In genomic region chr17:57756941-57757340, GRCh38 we compare ENCODE assay signal across 31 cellular contexts. TPM values are rescaled to one million over a fixed set of nuclear protein-coding genes. Genes with fewer than 3 reads are reported as not detected.
"Had no signal": no experiment of that assay in that cellular context is flagged by ENCODE, and none has a peak within 500 bp of the region (broad histone marks: within the 10 kb centered on the region; RNA-seq: fewer than 3 reads in every experiment).

No MANE protein-coding gene starts in this region.

- DNase-seq: activated CD4-positive, alpha-beta T cell treated with anti-CD3 and anti-CD28 coated beads, Interleukin-2, amount 10 ng/mL, durations not matched to agents 24 days and 14 days; activated CD8-positive, alpha-beta memory T cell treated with anti-CD3 and anti-CD28 coated beads, Interleukin-2, amount 10 ng/mL, durations not matched to agents 7 days and 5 days; activated CD8-positive, alpha-beta T cell treated with anti-CD3 and anti-CD28 coated beads for 36 hours; activated gamma-delta T cell; activated naive CD4-positive, alpha-beta T cell treated with anti-CD3 and anti-CD28 coated beads, Interleukin-2, amount 50 U/mL, for 16 hours; activated T-cell treated with anti-CD3 and anti-CD28 coated beads for 4 hours; anterior cingulate cortex; body of pancreas; effector CD8-positive, alpha-beta T cell; glutamatergic neuron; immature natural killer cell; left lung; midbrain; occipital lobe; small intestine; stimulated activated CD4-positive, alpha-beta T cell treated with anti-CD3 and anti-CD28 coated beads, Interleukin-2, amount 100 ng/mL, for 24 hours; T-helper 17 cell; transverse colon; uterus had no signal

- H3K4me2 ChIP-seq: hepatocyte had no signal

- H3K9me3 ChIP-seq: body of pancreas, left lung, transverse colon, uterus had no signal

- H3K4me3 ChIP-seq: body of pancreas, cardiac muscle cell, hepatocyte, left lung, lung, transverse colon, uterus had no signal

- H3K27me3 Mint-ChIP-seq: activated CD8-positive, alpha-beta T cell treated with anti-CD3 and anti-CD28 coated beads for 36 hours had no signal

- H3K79me2 ChIP-seq: hepatocyte had no signal

- FAIRE-seq: frontal cortex, small intestine had no signal

- H3K36me3 ChIP-seq: cardiac muscle cell, left lung, transverse colon, uterus had no signal

- H3K9me3 Mint-ChIP-seq: activated CD4-positive, alpha-beta T cell treated with anti-CD3 and anti-CD28 coated beads, Interleukin-2, amount 10 ng/mL, durations not matched to agents 24 days and 14 days; activated CD8-positive, alpha-beta T cell treated with anti-CD3 and anti-CD28 coated beads for 36 hours; dendritic cell treated with granulocyte-macrophage colony-stimulating factor and Interleukin-4, amounts not matched to agents 40 ng/mL and 50 ng/mL, for 4 days; immature natural killer cell; natural killer cell treated with Interleukin-12 subunit alpha and Interleukin-12 subunit beta and Interleukin-15 and Interleukin-18, amount 100 ng/mL, for 72 hours; stimulated activated memory B cell treated with anti-CD40 and anti-IgM and Interleukin-4, amounts not matched to agents 10 μg/mL and 1 μg/mL and 100 μg/mL, for 72 hours had no signal

- H3K4me1 Mint-ChIP-seq: activated CD4-positive, alpha-beta T cell treated with anti-CD3 and anti-CD28 coated beads, Interleukin-2, amount 10 ng/mL, durations not matched to agents 24 days and 14 days; immature natural killer cell; stimulated activated memory B cell treated with anti-CD40 and anti-IgM and Interleukin-4, amounts not matched to agents 10 μg/mL and 1 μg/mL and 100 μg/mL, for 72 hours; T-helper 17 cell had no signal

- H3K27ac ChIP-seq: body of pancreas, cardiac muscle cell, hepatocyte, left lung, transverse colon, uterus had no signal

- H3K4me3 Mint-ChIP-seq: activated CD4-positive, alpha-beta T cell treated with anti-CD3 and anti-CD28 coated beads, Interleukin-2, amount 10 ng/mL, durations not matched to agents 24 days and 14 days; activated CD8-positive, alpha-beta memory T cell treated with anti-CD3 and anti-CD28 coated beads, Interleukin-2, amount 10 ng/mL, durations not matched to agents 7 days and 5 days; activated CD8-positive, alpha-beta T cell treated with anti-CD3 and anti-CD28 coated beads for 36 hours; dendritic cell treated with granulocyte-macrophage colony-stimulating factor and Interleukin-4, amounts not matched to agents 40 ng/mL and 50 ng/mL, for 4 days; immature natural killer cell; natural killer cell treated with Interleukin-12 subunit alpha and Interleukin-12 subunit beta and Interleukin-15 and Interleukin-18, amount 100 ng/mL, for 72 hours; stimulated activated memory B cell treated with anti-CD40 and anti-IgM and Interleukin-4, amounts not matched to agents 10 μg/mL and 1 μg/mL and 100 μg/mL, for 72 hours; T-helper 17 cell had no signal

- H3K27me3 ChIP-seq: body of pancreas, cardiac muscle cell, hepatocyte, left lung, uterus had no signal

- H2AFZ ChIP-seq: hepatocyte had no signal

- H3K27ac Mint-ChIP-seq: activated CD4-positive, alpha-beta T cell treated with anti-CD3 and anti-CD28 coated beads, Interleukin-2, amount 10 ng/mL, durations not matched to agents 24 days and 14 days; activated CD8-positive, alpha-beta memory T cell treated with anti-CD3 and anti-CD28 coated beads, Interleukin-2, amount 10 ng/mL, durations not matched to agents 7 days and 5 days; activated CD8-positive, alpha-beta T cell treated with anti-CD3 and anti-CD28 coated beads for 36 hours; dendritic cell treated with granulocyte-macrophage colony-stimulating factor and Interleukin-4, amounts not matched to agents 40 ng/mL and 50 ng/mL, for 4 days; immature natural killer cell; natural killer cell treated with Interleukin-12 subunit alpha and Interleukin-12 subunit beta and Interleukin-15 and Interleukin-18, amount 100 ng/mL, for 72 hours; stimulated activated memory B cell treated with anti-CD40 and anti-IgM and Interleukin-4, amounts not matched to agents 10 μg/mL and 1 μg/mL and 100 μg/mL, for 72 hours; T-helper 17 cell had no signal

- H3K4me1 ChIP-seq: body of pancreas, transverse colon, uterus had no signal

- H3K36me3 Mint-ChIP-seq: activated CD8-positive, alpha-beta memory T cell treated with anti-CD3 and anti-CD28 coated beads, Interleukin-2, amount 10 ng/mL, durations not matched to agents 7 days and 5 days; immature natural killer cell; natural killer cell treated with Interleukin-12 subunit alpha and Interleukin-12 subunit beta and Interleukin-15 and Interleukin-18, amount 100 ng/mL, for 72 hours; stimulated activated memory B cell treated with anti-CD40 and anti-IgM and Interleukin-4, amounts not matched to agents 10 μg/mL and 1 μg/mL and 100 μg/mL, for 72 hours had no signal

- ATAC-seq: activated CD4-positive, CD25-positive, alpha-beta regulatory T cell treated with anti-CD3 and anti-CD28 coated beads, Interleukin-2, amount 50 U/mL, for 24 hours; activated CD8-positive, alpha-beta memory T cell treated with anti-CD3 and anti-CD28 coated beads, Interleukin-2, amount 10 ng/mL, durations not matched to agents 7 days and 5 days; activated CD8-positive, alpha-beta T cell treated with anti-CD3 and anti-CD28 coated beads for 36 hours; body of pancreas; left lung; sciatic nerve; stimulated activated memory B cell treated with anti-CD40 and anti-IgM and Interleukin-4, amounts not matched to agents 10 μg/mL and 1 μg/mL and 100 μg/mL, for 72 hours; T-helper 17 cell had no signal

RNA-seq across cellular contexts. Expression of gene CCDC182, which starts 11.8 kb away (rescaled TPM):
- total RNA-seq: activated CD4-positive, alpha-beta T cell treated with anti-CD3 and anti-CD28 coated beads, Interleukin-2, amount 10 ng/mL, durations not matched to agents 24 days and 14 days; activated CD8-positive, alpha-beta memory T cell treated with anti-CD3 and anti-CD28 coated beads, Interleukin-2, amount 10 ng/mL, durations not matched to agents 7 days and 5 days; activated CD8-positive, alpha-beta T cell treated with anti-CD3 and anti-CD28 coated beads for 36 hours; body of pancreas; cardiac muscle cell; frontal cortex; hepatocyte; kidney epithelial cell; left lung; lung; natural killer cell treated with Interleukin-12 subunit alpha and Interleukin-12 subunit beta and Interleukin-15 and Interleukin-18, amount 100 ng/mL, for 72 hours; sciatic nerve; T-helper 17 cell; temporal lobe; transverse colon; uterus had no signal
- polyA plus RNA-seq: cardiac muscle cell, esophagus, hepatocyte, immature natural killer cell, lung, small intestine had no signal
